In the genomic region with DNA sequence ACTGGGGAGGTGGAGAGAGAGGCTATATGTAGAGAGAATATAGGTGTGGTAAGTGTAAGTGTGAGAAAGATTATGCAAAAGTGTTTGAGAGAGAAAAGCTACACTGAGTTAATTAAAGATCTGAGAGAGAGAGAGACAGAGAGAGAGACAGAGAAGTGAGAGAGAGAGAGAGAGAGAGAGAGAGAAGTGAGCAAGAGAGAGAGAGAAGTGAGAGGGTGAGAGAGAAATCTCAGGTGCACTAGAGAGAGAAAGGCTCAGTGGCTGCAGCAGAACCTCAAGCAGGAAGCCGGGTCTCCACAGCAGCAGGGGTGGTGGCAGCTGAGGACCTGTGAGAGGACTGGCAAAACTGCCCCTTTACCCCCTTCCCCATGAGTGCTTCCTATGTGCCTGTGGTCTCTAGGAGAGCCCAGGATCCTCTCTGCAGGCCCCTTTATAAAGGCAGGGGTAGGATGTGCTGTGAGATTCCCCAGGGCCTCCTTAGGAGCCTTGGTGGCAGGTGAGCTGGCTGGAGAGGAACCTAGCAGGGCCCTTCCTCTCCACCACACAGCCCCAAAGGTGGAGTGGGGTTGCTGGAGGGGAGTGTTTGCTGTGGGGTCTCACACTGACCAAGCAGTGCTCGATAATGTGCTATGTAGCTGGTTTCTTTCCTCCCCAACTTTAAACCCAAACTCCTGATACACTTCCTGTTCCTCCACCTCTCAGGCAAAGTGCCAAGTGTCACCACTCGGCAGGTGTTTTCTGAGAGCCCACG, we compare ENCODE assay signal across 9 cellular contexts. TPM values are rescaled to one million over a fixed set of nuclear protein-coding genes. Genes with fewer than 3 reads are reported as not detected.
DNase-seq lines count a peak whose midpoint lies in the region; ATAC-seq, FAIRE-seq and TF ChIP-seq lines count a peak whose summit lies in the region.
"Had no signal": no experiment of that assay in that cellular context is flagged by ENCODE, and none has a peak within 500 bp of the region (broad histone marks: within the 10 kb centered on the region; RNA-seq: fewer than 3 reads in every experiment).

No MANE protein-coding gene starts in this region.

- peak; percentile 21 to 26 for DNase-seq in activated T-cell treated with anti-CD3 and anti-CD28 coated beads, Interleukin-2, amount 50 U/mL, for 72 hours
- peak; percentile 6 for DNase-seq in stimulated activated CD4-positive, alpha-beta T cell treated with anti-CD3 and anti-CD28 coated beads, Interleukin-2, amount 100 ng/mL, for 4 hours (ENCODE audit: low read depth)
- no peak for DNase-seq in HuH-7.5 (ENCODE audit: low spot score)
- DNase-seq in pancreas: no peak
- no peak for DNase-seq in GOT3 (lab: John Stamatoyannopoulos, UW)
- no peak for DNase-seq in omental fat pad (ENCODE audit: low spot score)
- DNase-seq: GM23248 had no signal

- no peaks in the 10 kb centered on the region for H3K4me1 ChIP-seq in pancreas

- peak overlapping the region; percentile 85 for H3K27ac Mint-ChIP-seq in activated T-cell treated with anti-CD3 and anti-CD28 coated beads, Interleukin-2, amount 50 U/mL, for 72 hours

- FAIRE-seq in pancreas (lab: Jason Lieb, UNC): no peak

- H3K4me3 Mint-ChIP-seq in activated T-cell treated with anti-CD3 and anti-CD28 coated beads, Interleukin-2, amount 50 U/mL, for 72 hours: peak overlapping the region; percentile 28 to 46

- H3K9me3 Mint-ChIP-seq in activated T-cell treated with anti-CD3 and anti-CD28 coated beads, Interleukin-2, amount 50 U/mL, for 72 hours: no peaks in the 10 kb centered on the region

- no peak overlapping the region for H3K27ac ChIP-seq in pancreas
- H3K27ac ChIP-seq: GM23248 had no signal

- WGBS in pancreas, 2 donors: 28 to 39% methylated on average over 3 to 4 of the region's 4 CpGs

- H3K27me3 Mint-ChIP-seq in activated T-cell treated with anti-CD3 and anti-CD28 coated beads, Interleukin-2, amount 50 U/mL, for 72 hours (ENCODE audit: low read depth): no peaks in the 10 kb centered on the region

- no peaks in the 10 kb centered on the region for H3K36me3 Mint-ChIP-seq in activated T-cell treated with anti-CD3 and anti-CD28 coated beads, Interleukin-2, amount 50 U/mL, for 72 hours (ENCODE audit: insufficient read depth in 2 of 2)

- H3K9me3 ChIP-seq in pancreas: no peaks in the 10 kb centered on the region

- ATAC-seq in GM19324 (IDR thresholded peaks at IDR 0.05; ENCODE audit: low FRiP score, unreplicated experiment) (peak; percentile 56), HG03354 (IDR thresholded peaks at IDR 0.05; ENCODE audit: poor library complexity, severe bottlenecking, unreplicated experiment) (peak; percentile 78), pancreas (no peak), omental fat pad (ENCODE audit: low FRiP score) (no peak)
- peak; percentile 58 to 71 for ATAC-seq in activated T-cell treated with anti-CD3 and anti-CD28 coated beads, Interleukin-2, amount 50 U/mL, for 72 hours (replicated peaks in 1 of 2)

- peaks cover 16% of the 10 kb centered on the region for H3K4me1 Mint-ChIP-seq in activated T-cell treated with anti-CD3 and anti-CD28 coated beads, Interleukin-2, amount 50 U/mL, for 72 hours (ENCODE audit: low read depth)

- no peaks in the 10 kb centered on the region for H3K27me3 ChIP-seq in pancreas

- intact Hi-C loops in pancreas (cut with DNase I): no loop called here

- H3K36me3 ChIP-seq in pancreas: no peaks in the 10 kb centered on the region

- TF ChIP-seq CTCF in pancreas (IDR thresholded peaks at IDR 0.05) (no peak), omental fat pad (IDR thresholded peaks at IDR 0.05) (no peak)

- no peak overlapping the region for H3K4me3 ChIP-seq in pancreas
- H3K4me3 ChIP-seq: GM23248 had no signal

RNA-seq across cellular contexts. Expression of gene SLC4A5, which starts 52.6 kb away (rescaled TPM):
- total RNA-seq in activated T-cell treated with anti-CD3 and anti-CD28 coated beads, Interleukin-2, amount 50 U/mL, for 72 hours: 1 to 10 TPM; 4.4 to 6.5 TPM
- total RNA-seq in pancreas (1 to 10 TPM in 5 of 6 donors, under 1 TPM in 1; 0.60 to 2.2 (median 1.4) TPM), omental fat pad (1 to 10 TPM; 1.2 to 3.0 (median 1.6) TPM)
- polyA plus RNA-seq in pancreas: 1 to 10 TPM; 1.2 to 1.8 TPM

Comparison
In these comparisons a context has a peak if more than half of its experiments do, and no peak if none do; other contexts are left out.
1. ATAC-seq: peak in GM19324 (single experiment), HG03354 (single experiment) and activated T-cell treated with anti-CD3 and anti-CD28 coated beads, Interleukin-2, amount 50 U/mL, for 72 hours (2 of 2); none in pancreas (0 of 4) and omental fat pad (single experiment).
2. DNase-seq: peak in activated T-cell treated with anti-CD3 and anti-CD28 coated beads, Interleukin-2, amount 50 U/mL, for 72 hours (2 of 2) and stimulated activated CD4-positive, alpha-beta T cell treated with anti-CD3 and anti-CD28 coated beads, Interleukin-2, amount 100 ng/mL, for 4 hours (single experiment); none in HuH-7.5 (single experiment), pancreas (0 of 6), GOT3 (single experiment) and omental fat pad (single experiment).